Comparison of ENCODE assay signal across 1 cellular context in the genomic region with DNA sequence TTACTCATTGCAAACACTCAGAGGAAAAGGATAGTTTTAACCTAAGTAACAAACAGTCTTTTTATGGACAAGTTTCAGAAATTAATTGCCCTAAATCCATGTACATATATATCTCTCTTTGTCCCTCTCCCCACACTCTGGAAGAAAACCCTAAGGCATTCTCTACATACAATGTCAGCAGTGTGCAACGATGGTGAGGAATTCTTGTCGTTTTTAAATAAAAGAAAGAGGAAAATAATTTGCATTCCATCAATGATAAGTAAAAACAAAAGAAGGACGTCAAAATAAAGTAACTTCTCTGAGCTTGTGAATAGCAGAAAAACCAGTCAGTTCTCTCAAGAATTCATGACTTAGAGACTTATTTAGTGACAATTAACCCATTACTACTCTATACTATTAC.
TF ChIP-seq lines count a peak whose summit lies in the region.

No MANE protein-coding gene starts in this region.

TF ChIP-seq in HepG2, 621 proteins besides CTCF, POLR2A, EP300 and RAD21:
- TF ChIP-seq CREM (IDR thresholded peaks at IDR 0.05) (no peak), CREM (CRISPR knock-in tag; IDR thresholded peaks at IDR 0.05) (no peak), GZF1 (CRISPR knock-in tag; IDR thresholded peaks at IDR 0.05) (no peak), DR1 (CRISPR knock-in tag; IDR thresholded peaks at IDR 0.05) (no peak), ZBTB8A (CRISPR knock-in tag; IDR thresholded peaks at IDR 0.05; ENCODE audit: borderline replicate concordance, low read depth) (no peak), GTF2F1 (IDR thresholded peaks at IDR 0.05; ENCODE audit: low read length) (no peak), ATF7 (IDR thresholded peaks at IDR 0.05) (no peak), ATF7 (CRISPR knock-in tag; IDR thresholded peaks at IDR 0.05) (no peak)
- TF ChIP-seq, protein P1, sequence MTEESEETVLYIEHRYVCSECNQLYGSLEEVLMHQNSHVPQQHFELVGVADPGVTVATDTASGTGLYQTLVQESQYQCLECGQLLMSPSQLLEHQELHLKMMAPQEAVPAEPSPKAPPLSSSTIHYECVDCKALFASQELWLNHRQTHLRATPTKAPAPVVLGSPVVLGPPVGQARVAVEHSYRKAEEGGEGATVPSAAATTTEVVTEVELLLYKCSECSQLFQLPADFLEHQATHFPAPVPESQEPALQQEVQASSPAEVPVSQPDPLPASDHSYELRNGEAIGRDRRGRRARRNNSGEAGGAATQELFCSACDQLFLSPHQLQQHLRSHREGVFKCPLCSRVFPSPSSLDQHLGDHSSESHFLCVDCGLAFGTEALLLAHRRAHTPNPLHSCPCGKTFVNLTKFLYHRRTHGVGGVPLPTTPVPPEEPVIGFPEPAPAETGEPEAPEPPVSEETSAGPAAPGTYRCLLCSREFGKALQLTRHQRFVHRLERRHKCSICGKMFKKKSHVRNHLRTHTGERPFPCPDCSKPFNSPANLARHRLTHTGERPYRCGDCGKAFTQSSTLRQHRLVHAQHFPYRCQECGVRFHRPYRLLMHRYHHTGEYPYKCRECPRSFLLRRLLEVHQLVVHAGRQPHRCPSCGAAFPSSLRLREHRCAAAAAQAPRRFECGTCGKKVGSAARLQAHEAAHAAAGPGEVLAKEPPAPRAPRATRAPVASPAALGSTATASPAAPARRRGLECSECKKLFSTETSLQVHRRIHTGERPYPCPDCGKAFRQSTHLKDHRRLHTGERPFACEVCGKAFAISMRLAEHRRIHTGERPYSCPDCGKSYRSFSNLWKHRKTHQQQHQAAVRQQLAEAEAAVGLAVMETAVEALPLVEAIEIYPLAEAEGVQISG (CRISPR knock-in tag; IDR thresholded peaks at IDR 0.05): no peak
